ENCODE assay signal across 28 cellular contexts in genomic region chr22:35567794-35568193, GRCh38. TPM values are rescaled to one million over a fixed set of nuclear protein-coding genes. Genes with fewer than 3 reads are reported as not detected.
A peak's percentile ranks its signal among the peaks of the same experiment; 100 is the strongest.
DNase-seq lines count a peak whose midpoint lies in the region; ATAC-seq and TF ChIP-seq lines count a peak whose summit lies in the region.
"Had no signal": no experiment of that assay in that cellular context is flagged by ENCODE, and none has a peak within 500 bp of the region (broad histone marks: within the 10 kb centered on the region; RNA-seq: fewer than 3 reads in every experiment).

No MANE protein-coding gene starts in this region.

- H3K27me3 ChIP-seq in right atrium auricular region (no peaks in the 10 kb centered on the region), mesenchymal stem cell (ENCODE audit: control insufficient read depth in 1 of 2, insufficient read depth in 1 of 2, low read length in 2 of 2) (peaks cover 0 to 16% of the 10 kb centered on the region in 2 experiments)
- H3K27me3 ChIP-seq: adrenal gland, brain microvascular endothelial cell, uterus had no signal

- no peak overlapping the region for H2BK12ac ChIP-seq in mesenchymal stem cell (ENCODE audit: low read length in 2 of 2)

- ATAC-seq in Right ventricle myocardium superior (ENCODE audit: poor library complexity) (peak; percentile 31), GM21717 (IDR thresholded peaks at IDR 0.05; ENCODE audit: unreplicated experiment) (no peak)
- ATAC-seq: activated CD8-positive, alpha-beta memory T cell treated with anti-CD3 and anti-CD28 coated beads, Interleukin-2, amount 10 ng/mL, durations not matched to agents 7 days and 5 days; WTC11 had no signal

- H3K27ac ChIP-seq in right atrium auricular region (no peak overlapping the region), mesenchymal stem cell (ENCODE audit: low read length, poor library complexity, severe bottlenecking) (no peak overlapping the region)
- H3K27ac ChIP-seq: adrenal gland, brain microvascular endothelial cell, epithelial cell of prostate, psoas muscle, SJCRH30, thoracic aorta, uterus had no signal

- peak; percentile 63 for DNase-seq in Right ventricle myocardium superior
- DNase-seq in right atrium auricular region (ENCODE audit: low spot score) = no peak
- peak; percentile 44 for DNase-seq in NCI-H524 treated with DMSO at 0.1 percent for 48 hours (lab: John Stamatoyannopoulos, UW)
- no peak for DNase-seq in mesenchymal stem cell
- no peak for DNase-seq in superior temporal gyrus (ENCODE audit: extremely low spot score)
- DNase-seq in NCI-H2196 treated with DMSO at 0.1 percent for 48 hours (lab: John Stamatoyannopoulos, UW; ENCODE audit: unreplicated experiment) = no peak
- DNase-seq: activated CD4-positive, alpha-beta T cell treated with anti-CD3 and anti-CD28 coated beads, Interleukin-2, amount 10 ng/mL, durations not matched to agents 7 days and 5 days; activated CD8-positive, alpha-beta memory T cell treated with anti-CD3 and anti-CD28 coated beads, Interleukin-2, amount 10 ng/mL, durations not matched to agents 7 days and 5 days; activated naive CD4-positive, alpha-beta T cell treated with Interleukin-2 at 50 U/mL for 16 hours; activated T-cell treated with anti-CD3 and anti-CD28 coated beads, Interleukin-2, amount 50 U/mL, for 48 hours; adrenal gland; brain microvascular endothelial cell; Calu3; KBM-7; NCI-H1694; NCI-H446; psoas muscle; SJCRH30; stimulated activated naive CD4-positive, alpha-beta T cell treated with Interleukin-2 at 50 U/mL for 16 hours; uterus had no signal

- H3K9me3 ChIP-seq in right atrium auricular region (no peaks in the 10 kb centered on the region), mesenchymal stem cell (ENCODE audit: control insufficient read depth, low read length) (no peaks in the 10 kb centered on the region)
- H3K9me3 ChIP-seq: adrenal gland, psoas muscle, SJCRH30, thoracic aorta, uterus had no signal

- H3K23ac ChIP-seq in mesenchymal stem cell (ENCODE audit: low read length in 2 of 2) = no peak overlapping the region

- no peak overlapping the region for H2AK5ac ChIP-seq in mesenchymal stem cell (ENCODE audit: low read length, severe bottlenecking)

- no peak overlapping the region for H3K9ac ChIP-seq in mesenchymal stem cell (ENCODE audit: low read length)

- intact Hi-C loops in Right ventricle myocardium superior (cut with DNase I) = no loop called here

- H4K91ac ChIP-seq in mesenchymal stem cell (ENCODE audit: low read length) = peak overlapping the region; percentile 40

- H3K4me3 ChIP-seq in right atrium auricular region (no peak overlapping the region), mesenchymal stem cell (ENCODE audit: insufficient read depth in 1 of 2, low read depth in 1 of 2, low read length in 2 of 2) (no peak overlapping the region)
- H3K4me3 ChIP-seq: adrenal gland, psoas muscle, SJCRH30, thoracic aorta, uterus had no signal

- H3K4me1 ChIP-seq in right atrium auricular region (peaks cover 0 to 19% of the 10 kb centered on the region in 2 donors), mesenchymal stem cell (ENCODE audit: control insufficient read depth, insufficient read depth, low read depth, low read length) (peaks cover 12% of the 10 kb centered on the region)
- H3K4me1 ChIP-seq: adrenal gland, psoas muscle, SJCRH30 had no signal

- WGBS in mesenchymal stem cell = 77% methylated on average over 13 of the region's 13 CpGs

- H3K36me3 ChIP-seq in right atrium auricular region = no peaks in the 10 kb centered on the region
- no peaks in the 10 kb centered on the region for H3K36me3 ChIP-seq in mesenchymal stem cell (ENCODE audit: control insufficient read depth in 1 of 2, insufficient read depth in 2 of 2, low read depth in 1 of 2, low read length in 2 of 2)
- H3K36me3 ChIP-seq: adrenal gland, brain microvascular endothelial cell, SJCRH30, thoracic aorta, uterus had no signal

- H2AFZ ChIP-seq in mesenchymal stem cell (ENCODE audit: low read depth, low read length) = no peak overlapping the region

- no peak for TF ChIP-seq CTCF in right atrium auricular region (IDR thresholded peaks at IDR 0.05)

- H2BK15ac ChIP-seq in mesenchymal stem cell (ENCODE audit: low read depth, poor library complexity, severe bottlenecking) = no peak overlapping the region

- no peak overlapping the region for H3K14ac ChIP-seq in mesenchymal stem cell (ENCODE audit: low read length in 2 of 2)

- H3K4me2 ChIP-seq in mesenchymal stem cell (ENCODE audit: low read length, poor library complexity, severe bottlenecking) = no peak overlapping the region

- no peak overlapping the region for H2BK5ac ChIP-seq in mesenchymal stem cell (ENCODE audit: low read depth, low read length, poor library complexity, severe bottlenecking)

- no peaks in the 10 kb centered on the region for H3K79me1 ChIP-seq in mesenchymal stem cell (replicated peaks; ENCODE audit: low read length, poor library complexity, severe bottlenecking)

- H3K18ac ChIP-seq in mesenchymal stem cell (ENCODE audit: low read depth in 1 of 2, low read length in 2 of 2) = no peak overlapping the region

- no peak overlapping the region for H3K4ac ChIP-seq in mesenchymal stem cell (ENCODE audit: low read depth in 1 of 2, low read length in 2 of 2)

- no peak overlapping the region for H4K8ac ChIP-seq in mesenchymal stem cell (ENCODE audit: low read length)

- no peak overlapping the region for H2BK120ac ChIP-seq in mesenchymal stem cell (ENCODE audit: low read depth, low read length)

RNA-seq across cellular contexts. Expression of gene RASD2, which starts 27.2 kb away (rescaled TPM):
- total RNA-seq in Right ventricle myocardium superior (9.4 TPM), right atrium auricular region (1 to 10 TPM in 1 of 2 donors, under 1 TPM in 1; 0.94 to 3.1 TPM)
- 0.58 TPM for polyA plus RNA-seq in mesenchymal stem cell (2013, experiment 1 of 2)
- polyA plus RNA-seq in mesenchymal stem cell (2013, experiment 2 of 2) = 0.51 TPM
- total RNA-seq: activated CD4-positive, alpha-beta T cell treated with anti-CD3 and anti-CD28 coated beads, Interleukin-2, amount 10 ng/mL, durations not matched to agents 7 days and 5 days; HT-29; lung microvascular endothelial cell; MCF 10A; SJCRH30 had no signal

RNA-seq across cellular contexts. Expression of gene MB, which starts 49.3 kb away (rescaled TPM):
- total RNA-seq in Right ventricle myocardium superior (19,506 TPM), right atrium auricular region (1,000 to 10,000 TPM; 6,650 to 9,762 TPM)
- polyA plus RNA-seq in mesenchymal stem cell (2013, experiment 1 of 2) = not detected
- polyA plus RNA-seq in mesenchymal stem cell (2013, experiment 2 of 2) = not detected
- total RNA-seq: Calu3, kidney epithelial cell, lung microvascular endothelial cell, MCF 10A, thoracic aorta had no signal

Comparison
In these comparisons a context has a peak if more than half of its experiments do, and no peak if none do; other contexts are left out.
1. DNase-seq: peak in Right ventricle myocardium superior (single experiment) and NCI-H524 treated with DMSO at 0.1 percent for 48 hours (single experiment); none in right atrium auricular region (single experiment), mesenchymal stem cell (single experiment), superior temporal gyrus (single experiment) and NCI-H2196 treated with DMSO at 0.1 percent for 48 hours (single experiment).